9 cellular contexts compared by ENCODE assay signal in genomic region chr3:56921573-56922571, GRCh38.
A peak's percentile ranks its signal among the peaks of the same experiment; 100 is the strongest.
DNase-seq lines count a peak whose midpoint lies in the region; ATAC-seq and TF ChIP-seq lines count a peak whose summit lies in the region.
"Had no signal": no experiment of that assay in that cellular context is flagged by ENCODE, and none has a peak within 500 bp of the region (broad histone marks: within the 10 kb centered on the region; RNA-seq: fewer than 3 reads in every experiment).

No MANE protein-coding gene starts in this region.

- intact Hi-C loops in activated CD4-positive, alpha-beta T cell treated with anti-CD3 and anti-CD28 coated beads for 36 hours (cut with DNase I, micrococcal nuclease): no loop called here
- intact Hi-C loops in activated CD4-positive, alpha-beta memory T cell treated with anti-CD3 and anti-CD28 coated beads for 36 hours (cut with micrococcal nuclease): no loop called here
- intact Hi-C loops in right cardiac atrium (cut with DNase I): loop anchor here in 1 of 4 donors (10.0 kb wide), 1 partner anchor 63 kb away; no protein-coding TSS in a partner anchor
- intact Hi-C loops in testis (cut with DNase I; ENCODE audit: low total_unique reads): no loop called here

- H3K9me3 Mint-ChIP-seq in activated CD4-positive, alpha-beta T cell treated with anti-CD3 and anti-CD28 coated beads for 36 hours (ENCODE audit: low read depth): no peaks in the 10 kb centered on the region
- no peaks in the 10 kb centered on the region for H3K9me3 Mint-ChIP-seq in activated CD4-positive, alpha-beta memory T cell treated with anti-CD3 and anti-CD28 coated beads for 36 hours

- H3K79me1 ChIP-seq in trophoblast cell (ENCODE audit: low read length): peaks cover 15% of the 10 kb centered on the region

- H4K91ac ChIP-seq in trophoblast cell (ENCODE audit: low read depth, low read length): no peak overlapping the region

- H2AK5ac ChIP-seq in trophoblast cell (ENCODE audit: low read length): no peak overlapping the region

- H3K36me3 Mint-ChIP-seq in activated CD4-positive, alpha-beta T cell treated with anti-CD3 and anti-CD28 coated beads for 36 hours (ENCODE audit: low read depth): no peaks in the 10 kb centered on the region
- no peaks in the 10 kb centered on the region for H3K36me3 Mint-ChIP-seq in activated CD4-positive, alpha-beta memory T cell treated with anti-CD3 and anti-CD28 coated beads for 36 hours

- H3K18ac ChIP-seq in trophoblast cell (ENCODE audit: low read length): no peak overlapping the region

- H3K27me3 ChIP-seq in right cardiac atrium (ENCODE audit: control insufficient read depth, insufficient read depth) (no peaks in the 10 kb centered on the region), testis (no peaks in the 10 kb centered on the region), trophoblast cell (ENCODE audit: insufficient read depth, low read length) (no peaks in the 10 kb centered on the region)

- no peak overlapping the region for H3K14ac ChIP-seq in trophoblast cell (ENCODE audit: low read length)

- no peak overlapping the region for H4K8ac ChIP-seq in trophoblast cell (ENCODE audit: low read depth, low read length)

- TF ChIP-seq POLR2A in testis (IDR thresholded peaks at IDR 0.05): no peak

- H3K9ac ChIP-seq in trophoblast cell (ENCODE audit: low read length): no peak overlapping the region

- H2BK120ac ChIP-seq in trophoblast cell (ENCODE audit: insufficient read depth, low read length, poor library complexity): no peak overlapping the region

- H3K4me2 ChIP-seq in trophoblast cell (ENCODE audit: low read length): no peak overlapping the region

- peak overlapping the region; percentile 75 for H3K27ac Mint-ChIP-seq in activated CD4-positive, alpha-beta T cell treated with anti-CD3 and anti-CD28 coated beads for 36 hours
- peak overlapping the region; percentile 71 for H3K27ac Mint-ChIP-seq in activated CD4-positive, alpha-beta memory T cell treated with anti-CD3 and anti-CD28 coated beads for 36 hours

- H3K4me1 ChIP-seq in right cardiac atrium (ENCODE audit: control insufficient read depth, insufficient read depth, low read length): peaks cover 6% of the 10 kb centered on the region
- H3K4me1 ChIP-seq in testis: peaks cover 45% of the 10 kb centered on the region
- H3K4me1 ChIP-seq in trophoblast cell (ENCODE audit: control insufficient read depth in 1 of 2, insufficient read depth in 2 of 2, low read length in 2 of 2): peaks cover 16 to 19% of the 10 kb centered on the region in 2 experiments

- H3K27ac ChIP-seq in right cardiac atrium (ENCODE audit: low read length): peak overlapping the region; percentile 65
- peak overlapping the region; percentile 18 to 64 for H3K27ac ChIP-seq in testis
- H3K27ac ChIP-seq in trophoblast cell (ENCODE audit: low read depth, low read length): no peak overlapping the region

- H3K23ac ChIP-seq in trophoblast cell (ENCODE audit: low read length): no peak overlapping the region

- TF ChIP-seq CTCF in testis (IDR thresholded peaks at IDR 0.05): no peak

- no peaks in the 10 kb centered on the region for H3K79me2 ChIP-seq in trophoblast cell (ENCODE audit: control insufficient read depth, insufficient read depth, low read length, poor library complexity)

- no peak overlapping the region for H2BK5ac ChIP-seq in trophoblast cell (ENCODE audit: low read depth, low read length, poor library complexity)

- peak; percentile 52 for DNase-seq in activated CD4-positive, alpha-beta T cell treated with anti-CD3 and anti-CD28 coated beads for 36 hours
- DNase-seq in activated CD4-positive, alpha-beta T cell treated with anti-CD3 and anti-CD28 coated beads, Interleukin-2, amount 50 U/mL, for 1 hour: no peak
- DNase-seq in activated CD4-positive, alpha-beta memory T cell treated with anti-CD3 and anti-CD28 coated beads for 36 hours: peak; percentile 42
- peak in 2 of 3 donors; percentile 65 for DNase-seq in right cardiac atrium
- peak; percentile 43 for DNase-seq in testis
- DNase-seq in trophoblast cell: no peak
- DNase-seq: stimulated activated CD4-positive, alpha-beta T cell treated with anti-CD3 and anti-CD28 coated beads, Interleukin-1b, Interleukin-23, amount 100 ng/mL, for 48 hours had no signal

- H3K27me3 Mint-ChIP-seq in activated CD4-positive, alpha-beta T cell treated with anti-CD3 and anti-CD28 coated beads for 36 hours: no peaks in the 10 kb centered on the region
- H3K27me3 Mint-ChIP-seq in activated CD4-positive, alpha-beta memory T cell treated with anti-CD3 and anti-CD28 coated beads for 36 hours: no peaks in the 10 kb centered on the region

- CTCF ChIA-PET in activated CD4-positive, alpha-beta T cell treated with anti-CD3 and anti-CD28 coated beads for 36 hours (lab: Charles Lee): interaction anchor here (0.8 to 1.6 kb wide), 6 partner anchors 20 to 123 kb away, joined by 3 read pairs; partner anchors contain the start of gene ARHGEF3
- CTCF ChIA-PET in activated CD4-positive, alpha-beta memory T cell treated with anti-CD3 and anti-CD28 coated beads for 36 hours (lab: Charles Lee): interaction anchor here (0.6 to 2.2 kb wide), 6 partner anchors 58 to 225 kb away, joined by 3 to 6 read pairs (median 3); partner anchors contain the start of gene ARHGEF3

- H2BK12ac ChIP-seq in trophoblast cell (ENCODE audit: low read length): no peak overlapping the region

- no peak overlapping the region for H4K12ac ChIP-seq in trophoblast cell (ENCODE audit: low read depth, low read length)

- H3K4me3 ChIP-seq in right cardiac atrium (ENCODE audit: low read length): peak overlapping the region; percentile 40
- H3K4me3 ChIP-seq in testis: no peak overlapping the region
- no peak overlapping the region for H3K4me3 ChIP-seq in trophoblast cell (ENCODE audit: low read depth, low read length)

- POLR2A ChIA-PET in activated CD4-positive, alpha-beta T cell treated with anti-CD3 and anti-CD28 coated beads for 36 hours (lab: Charles Lee): interaction anchor here (0.6 to 0.7 kb wide), 2 partner anchors 66 to 84 kb away, joined by 3 read pairs; no protein-coding TSS in a partner anchor
- POLR2A ChIA-PET in activated CD4-positive, alpha-beta memory T cell treated with anti-CD3 and anti-CD28 coated beads for 36 hours (lab: Charles Lee): interaction anchor here (0.5 to 0.9 kb wide), 4 partner anchors 58 to 138 kb away, joined by 3 to 4 read pairs (median 3); no protein-coding TSS in a partner anchor

- H3K9me3 ChIP-seq in right cardiac atrium (ENCODE audit: control insufficient read depth, low read length) (no peaks in the 10 kb centered on the region), testis (no peaks in the 10 kb centered on the region), trophoblast cell (ENCODE audit: insufficient read depth, low read depth, low read length) (no peaks in the 10 kb centered on the region)

- H3K4ac ChIP-seq in trophoblast cell (ENCODE audit: low read depth, low read length): no peak overlapping the region

- H3K36me3 ChIP-seq in testis (ENCODE audit: low read depth, missing control alignments) (no peaks in the 10 kb centered on the region), trophoblast cell (ENCODE audit: control insufficient read depth in 1 of 2, insufficient read depth in 2 of 2, low read length in 2 of 2) (no peaks in the 10 kb centered on the region)

- no peak overlapping the region for H2AFZ ChIP-seq in trophoblast cell (ENCODE audit: insufficient read depth, low read length, poor library complexity)

- peaks cover 84% of the 10 kb centered on the region for H3K4me1 Mint-ChIP-seq in activated CD4-positive, alpha-beta T cell treated with anti-CD3 and anti-CD28 coated beads for 36 hours
- peaks cover 83% of the 10 kb centered on the region for H3K4me1 Mint-ChIP-seq in activated CD4-positive, alpha-beta memory T cell treated with anti-CD3 and anti-CD28 coated beads for 36 hours (ENCODE audit: low read depth)

- peak overlapping the region; percentile 60 for H3K4me3 Mint-ChIP-seq in activated CD4-positive, alpha-beta T cell treated with anti-CD3 and anti-CD28 coated beads for 36 hours
- peak overlapping the region; percentile 73 for H3K4me3 Mint-ChIP-seq in activated CD4-positive, alpha-beta memory T cell treated with anti-CD3 and anti-CD28 coated beads for 36 hours

- no peak for ATAC-seq in activated CD4-positive, alpha-beta T cell treated with anti-CD3 and anti-CD28 coated beads for 36 hours
- peak in 1 of 2 donors; percentile 44 for ATAC-seq in right cardiac atrium
- ATAC-seq in GM18498 (IDR thresholded peaks at IDR 0.05; ENCODE audit: unreplicated experiment): no peak
- no peak for ATAC-seq in HG02981 (IDR thresholded peaks at IDR 0.05; ENCODE audit: unreplicated experiment)

- 18% methylated on average over 7 of the region's 7 CpGs for WGBS in right cardiac atrium
- WGBS in testis, 2 donors: 28 to 45% methylated on average over 7 of the region's 7 CpGs
- WGBS in trophoblast cell (ENCODE audit: extremely low coverage, insufficient coverage, insufficient read length): no CpG with 5 or more reads among the region's 7 CpGs

Comparison
In these comparisons a context has a peak if more than half of its experiments do, and no peak if none do; other contexts are left out.
1. DNase-seq: peak in activated CD4-positive, alpha-beta T cell treated with anti-CD3 and anti-CD28 coated beads for 36 hours (single experiment), activated CD4-positive, alpha-beta memory T cell treated with anti-CD3 and anti-CD28 coated beads for 36 hours (single experiment), right cardiac atrium (2 of 3) and testis (single experiment); none in activated CD4-positive, alpha-beta T cell treated with anti-CD3 and anti-CD28 coated beads, Interleukin-2, amount 50 U/mL, for 1 hour (single experiment) and trophoblast cell (0 of 2).